In the genomic region with DNA sequence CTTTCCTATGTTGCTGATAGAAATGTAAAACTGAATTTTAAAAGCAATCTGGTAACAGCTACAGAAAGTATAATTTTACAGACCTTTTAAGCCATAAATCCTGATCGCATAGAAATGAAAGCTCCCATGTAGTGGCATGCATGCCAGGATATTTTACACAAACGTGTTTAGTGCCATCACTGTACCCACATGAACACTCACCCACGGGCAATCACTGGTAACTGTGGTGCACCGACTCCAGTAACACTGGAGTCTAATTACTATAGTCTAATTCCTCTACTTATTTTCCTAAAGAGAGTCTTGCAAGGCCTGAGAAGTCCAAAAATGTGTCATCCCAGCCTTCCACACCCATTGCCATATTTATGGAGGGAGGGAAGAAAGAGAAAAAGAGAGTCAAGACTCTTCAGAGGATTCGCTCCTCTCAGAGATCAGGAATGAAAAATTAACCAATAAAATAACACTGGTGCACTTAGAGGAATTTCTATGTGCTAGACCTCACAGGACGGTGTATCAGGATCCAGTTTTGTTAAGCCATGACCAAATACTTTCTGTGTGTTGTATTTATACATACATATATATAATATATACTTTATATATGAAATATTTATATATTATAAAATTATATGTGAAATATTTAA, we compare ENCODE assay signal across 25 cellular contexts. TPM values are rescaled to one million over a fixed set of nuclear protein-coding genes. Genes with fewer than 3 reads are reported as not detected.
"Had no signal": no experiment of that assay in that cellular context is flagged by ENCODE, and none has a peak within 500 bp of the region (broad histone marks: within the 10 kb centered on the region; RNA-seq: fewer than 3 reads in every experiment).

No MANE protein-coding gene starts in this region.

- H3K27me3 ChIP-seq: MG63, SJSA1 had no signal

- H3K4me2 ChIP-seq: KMS-11 had no signal

- H3K27me3 Mint-ChIP-seq: IgD-negative memory B cell had no signal

- H3K9me3 ChIP-seq: MG63, SJSA1 had no signal

- ATAC-seq: K562 had no signal

- H3K4me3 ChIP-seq: K562, MG63, SJSA1, SK-N-MC had no signal

- H3K9ac ChIP-seq: KMS-11 had no signal

- H3K4me1 Mint-ChIP-seq: IgD-negative memory B cell had no signal

- H3K27ac ChIP-seq: KMS-11, SJSA1, SK-N-MC had no signal

- H3K27ac Mint-ChIP-seq: IgD-negative memory B cell had no signal

- H3K36me3 ChIP-seq: MG63, SJSA1 had no signal

- H3K9me3 Mint-ChIP-seq: IgD-negative memory B cell had no signal

- H3K36me3 Mint-ChIP-seq: IgD-negative memory B cell had no signal

- H3K4me1 ChIP-seq: SJSA1 had no signal

- DNase-seq: Kasumi-1, MG63, MV-4-11, NCI-H1048, NCI-H1105, NCI-H1417, NCI-H1436 treated with DMSO at 0.1 percent for 48 hours, NCI-H1694, NCI-H187 treated with DMSO at 0.1 percent for 48 hours, NCI-H2029 treated with DMSO at 0.1 percent for 48 hours, NCI-H2171, NCI-H226, NCI-H446, NCI-H510A, NCI-H524 treated with DMSO at 0.1 percent for 48 hours, NCI-H69, NCI-H774, Right ventricle myocardium superior, RPMI8226, SIG-M5 had no signal

- H3K4me3 Mint-ChIP-seq: IgD-negative memory B cell had no signal

RNA-seq across cellular contexts. Expression of a gene that starts 48.9 kb away (rescaled TPM):
- polyA plus RNA-seq: IgD-negative memory B cell had no signal
